ENCODE assay signal across 1 cellular context in genomic region chr14:50311974-50312733, GRCh38.
TF ChIP-seq lines count a peak whose summit lies in the region.

DMAC2L (plus strand) TSS chr14:50312324; CDS start chr14:50321488, 9,164 bp downstream.
L2HGDH (minus strand) TSS chr14:50312229; CDS start chr14:50312150, 79 bp downstream.

TF ChIP-seq in HepG2, 621 proteins besides CTCF, POLR2A, EP300 and RAD21 (continued from another document and continues in another):
- TF ChIP-seq FOXO4 (CRISPR knock-in tag; conservative IDR thresholded peaks at IDR 0.05) (0 out of 2 replicates have a peak, but pooled peaks have one; percentile 83), STAT6 (CRISPR knock-in tag; IDR thresholded peaks at IDR 0.05; ENCODE audit: borderline replicate concordance) (no peak), CENPX (CRISPR knock-in tag; IDR thresholded peaks at IDR 0.05) (no peak), THAP11 (CRISPR knock-in tag; IDR thresholded peaks at IDR 0.05) (peak; percentile 67), THRA (CRISPR knock-in tag; IDR thresholded peaks at IDR 0.05; ENCODE audit: borderline replicate concordance) (peak; percentile 12; the same call in 1 of the 2 replicates), ZFP37 (CRISPR knock-in tag; IDR thresholded peaks at IDR 0.05; ENCODE audit: borderline replicate concordance) (no peak), NFIB (CRISPR knock-in tag; IDR thresholded peaks at IDR 0.05; ENCODE audit: borderline replicate concordance) (no peak), KLF16 (CRISPR knock-in tag; IDR thresholded peaks at IDR 0.05) (peak in 1 of 2 experiments; percentile 73; a peak in 2 of 4 replicates), DBP (CRISPR knock-in tag; IDR thresholded peaks at IDR 0.05; ENCODE audit: not compliant biosample characterization) (peak; percentile 36), AGO2 (optimal IDR thresholded peaks at IDR 0.05; ENCODE audit: low read depth, low read length) (peak; percentile 71), YY1 (IDR thresholded peaks at IDR 0.05; ENCODE audit: insufficient read depth, insufficient replicate concordance, low read depth, low read length) (peak; percentile 50), ERF (CRISPR knock-in tag; IDR thresholded peaks at IDR 0.05) (peak; percentile 51; the same call in 1 of the 2 replicates), TEAD2 (CRISPR knock-in tag; IDR thresholded peaks at IDR 0.05) (no peak; the same call in 1 of the 2 replicates), HOXD1 (CRISPR knock-in tag; IDR thresholded peaks at IDR 0.05) (0 out of 2 replicates have a peak, but pooled peaks have one; percentile 19), ZNF839 (CRISPR knock-in tag; IDR thresholded peaks at IDR 0.05; ENCODE audit: borderline replicate concordance) (peak; percentile 93), TCF12 (IDR thresholded peaks at IDR 0.05) (no peak), TCF12 (CRISPR knock-in tag; IDR thresholded peaks at IDR 0.05) (peak; percentile 78; the same call in 1 of the 2 replicates), NR2F2 (IDR thresholded peaks at IDR 0.05; ENCODE audit: borderline replicate concordance, low read depth) (no peak), ZNF383 (CRISPR knock-in tag; IDR thresholded peaks at IDR 0.05; ENCODE audit: borderline replicate concordance) (no peak), IRF9 (CRISPR knock-in tag; IDR thresholded peaks at IDR 0.05; ENCODE audit: borderline replicate concordance) (peak; percentile 97), ZNF589 (CRISPR knock-in tag; conservative IDR thresholded peaks at IDR 0.05) (0 out of 2 replicates have a peak, but pooled peaks have one; percentile 73), MED13 (CRISPR knock-in tag; IDR thresholded peaks at IDR 0.05) (no peak; the same call in 1 of the 2 replicates), ZNF841 (CRISPR knock-in tag; IDR thresholded peaks at IDR 0.05; ENCODE audit: borderline replicate concordance) (no peak), RFX5 (IDR thresholded peaks at IDR 0.05; ENCODE audit: low read depth, low read length) (no peak), ZNF552 (CRISPR knock-in tag; IDR thresholded peaks at IDR 0.05; ENCODE audit: borderline replicate concordance) (peak; percentile 82), NAIF1 (CRISPR knock-in tag; IDR thresholded peaks at IDR 0.05; ENCODE audit: borderline replicate concordance) (peak; percentile 89), CREBL2 (CRISPR knock-in tag; IDR thresholded peaks at IDR 0.05; ENCODE audit: borderline replicate concordance) (peak; percentile 92; the same call in 1 of the 2 replicates), ZNF263 (CRISPR knock-in tag; IDR thresholded peaks at IDR 0.05) (peak; percentile 62; the same call in 1 of the 2 replicates), ARNTL (CRISPR knock-in tag; IDR thresholded peaks at IDR 0.05) (peak; percentile 80), MEIS1 (CRISPR knock-in tag; IDR thresholded peaks at IDR 0.05; ENCODE audit: borderline replicate concordance) (peak; percentile 79; the same call in 1 of the 2 replicates), MTERF4 (CRISPR knock-in tag; IDR thresholded peaks at IDR 0.05) (peak; percentile 81; the same call in 1 of the 2 replicates), PAWR (CRISPR knock-in tag; IDR thresholded peaks at IDR 0.05; ENCODE audit: borderline replicate concordance) (no peak), CREB1 (IDR thresholded peaks at IDR 0.05) (peak; percentile 10; the same call in 1 of the 2 replicates), CREB1 (CRISPR knock-in tag; IDR thresholded peaks at IDR 0.05) (peak; percentile 59; the same call in 1 of the 2 replicates), ZNF18 (CRISPR knock-in tag; IDR thresholded peaks at IDR 0.05; ENCODE audit: insufficient replicate concordance) (peak; percentile 89), ISX (CRISPR knock-in tag; conservative IDR thresholded peaks at IDR 0.05) (no peak), ZNF576 (CRISPR knock-in tag; IDR thresholded peaks at IDR 0.05) (no peak), SMC3 (IDR thresholded peaks at IDR 0.05; ENCODE audit: low read length) (no peak), ARID5B (CRISPR knock-in tag; IDR thresholded peaks at IDR 0.05) (peak; percentile 48; the same call in 1 of the 2 replicates), TEAD3 (CRISPR knock-in tag; optimal IDR thresholded peaks at IDR 0.05; ENCODE audit: borderline replicate concordance) (peak; percentile 70), ZNF225 (CRISPR knock-in tag; IDR thresholded peaks at IDR 0.05) (peak; percentile 64), ZFAT (CRISPR knock-in tag; conservative IDR thresholded peaks at IDR 0.05) (no peak), NCOA2 (CRISPR knock-in tag; IDR thresholded peaks at IDR 0.05) (0 out of 2 replicates have a peak, but pooled peaks have one; percentile 38), ZNF501 (CRISPR knock-in tag; IDR thresholded peaks at IDR 0.05) (peak; percentile 65; the same call in 1 of the 2 replicates), DRAP1 (CRISPR knock-in tag; IDR thresholded peaks at IDR 0.05) (peak; percentile 87), IRF1 (CRISPR knock-in tag; IDR thresholded peaks at IDR 0.05; ENCODE audit: low read depth) (no peak)
